2 cellular contexts compared by ENCODE assay signal in genomic region chr22:35553341-35553740, GRCh38.
TF ChIP-seq lines count a peak whose summit lies in the region.

No MANE protein-coding gene starts in this region.

TF ChIP-seq in A549, 52 proteins besides CTCF, POLR2A, EP300 and RAD21:
- TF ChIP-seq ZFP36 (IDR thresholded peaks at IDR 0.05; ENCODE audit: borderline replicate concordance, partially characterized antibody): peak; percentile 37
- no peak for TF ChIP-seq FOXS1 (CRISPR knock-in tag; IDR thresholded peaks at IDR 0.05)

TF ChIP-seq in H1, 55 proteins besides CTCF, POLR2A, EP300 and RAD21:
- TF ChIP-seq NANOG (IDR thresholded peaks at IDR 0.05; ENCODE audit: insufficient read depth, low read depth, low read length, poor library complexity, severe bottlenecking): no peak
- TF ChIP-seq ZNF274 (IDR thresholded peaks at IDR 0.05; ENCODE audit: borderline replicate concordance, extremely low read depth, low read length): no peak
- TF ChIP-seq BCL11A (IDR thresholded peaks at IDR 0.05; ENCODE audit: low read depth in 2 of 2, low read length in 2 of 2): no peak
- TF ChIP-seq CEBPB (IDR thresholded peaks at IDR 0.05; ENCODE audit: low read depth, low read length): no peak
- TF ChIP-seq SUZ12 (IDR thresholded peaks at IDR 0.05; ENCODE audit: low read length): no peak
- no peak for TF ChIP-seq CTBP2 (IDR thresholded peaks at IDR 0.05; ENCODE audit: borderline replicate concordance, insufficient read depth, insufficient read length, low read length)
- no peak for TF ChIP-seq TEAD4 (IDR thresholded peaks at IDR 0.05; ENCODE audit: low read depth, low read length)
- no peak for TF ChIP-seq CBX5 (IDR thresholded peaks at IDR 0.05; ENCODE audit: low read depth, low read length)
- no peak for TF ChIP-seq SAP30 (IDR thresholded peaks at IDR 0.05; ENCODE audit: insufficient read depth, insufficient replicate concordance, low read length)
- TF ChIP-seq SIN3A (conservative IDR thresholded peaks at IDR 0.05 in 1 of 2, IDR thresholded peaks at IDR 0.05 in 1 of 2; ENCODE audit: low read depth in 1 of 2, low read length in 2 of 2): no peak
- TF ChIP-seq USF2 (IDR thresholded peaks at IDR 0.05; ENCODE audit: low read length): no peak
